Comparison of ENCODE assay signal across 29 cellular contexts in the genomic region with DNA sequence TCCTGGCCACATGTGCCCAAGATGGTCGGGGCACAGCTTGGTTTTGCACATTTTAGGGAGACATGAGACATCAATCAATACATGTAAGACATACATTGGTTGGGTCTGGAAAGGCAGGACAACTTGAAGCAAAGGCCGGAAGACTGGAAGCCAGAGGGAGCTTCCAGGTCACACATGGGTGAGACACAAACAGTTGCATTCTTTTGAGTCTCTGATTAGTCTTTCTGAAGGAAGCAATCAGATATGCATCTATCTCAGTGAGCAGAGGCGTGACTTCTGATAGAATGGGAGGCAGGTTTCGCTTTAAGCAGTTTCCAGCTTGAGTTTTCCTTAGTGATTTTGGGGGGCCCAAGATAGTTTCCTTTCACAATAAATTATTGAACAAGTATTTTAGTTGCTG.
"Had no signal": no experiment of that assay in that cellular context is flagged by ENCODE, and none has a peak within 500 bp of the region (broad histone marks: within the 10 kb centered on the region; RNA-seq: fewer than 3 reads in every experiment).

No MANE protein-coding gene starts in this region.

- H3K36me3 ChIP-seq: esophagus squamous epithelium, prostate gland, right atrium auricular region, stomach, thyroid gland, vagina had no signal

- H3K27me3 Mint-ChIP-seq: naive thymus-derived CD4-positive, alpha-beta T cell had no signal

- H3K27ac Mint-ChIP-seq: memory B cell; naive thymus-derived CD4-positive, alpha-beta T cell; nephron had no signal

- H3K36me3 Mint-ChIP-seq: memory B cell; naive thymus-derived CD4-positive, alpha-beta T cell had no signal

- H3K9me3 ChIP-seq: esophagus squamous epithelium, prostate gland, right atrium auricular region, stomach, thyroid gland, vagina had no signal

- FAIRE-seq: endometrium, keratinocyte had no signal

- H3K4me3 Mint-ChIP-seq: memory B cell; naive thymus-derived CD4-positive, alpha-beta T cell; nephron had no signal

- DNase-seq: dermis blood vessel endothelial cell; effector memory CD4-positive, alpha-beta T cell; erythroblast; esophagus squamous epithelium; foreskin melanocyte; head of caudate nucleus; left ventricle myocardium superior; midbrain; naive thymus-derived CD4-positive, alpha-beta T cell; nucleus accumbens; stimulated activated CD4-positive, alpha-beta T cell treated with anti-CD3 and anti-CD28 coated beads, Interleukin-12 subunit alpha, Interleukin-12 subunit beta, amount 100 ng/mL, for 4 hours; stimulated activated CD4-positive, alpha-beta T cell treated with anti-CD3 and anti-CD28 coated beads, Interleukin-1b, Interleukin-23, amount 100 ng/mL, for 48 hours; stimulated activated CD4-positive, alpha-beta T cell treated with anti-CD3 and anti-CD28 coated beads, Interleukin-4, amount 100 ng/mL, for 1 hour; stimulated activated CD8-positive, alpha-beta memory T cell treated with anti-CD3 and anti-CD28 coated beads, Interleukin-4, amount 100 ng/mL, for 48 hours; stimulated activated naive CD4-positive, alpha-beta T cell treated with Interleukin-2 at 50 U/mL for 16 hours; stomach; thyroid gland; trophoblast cell had no signal

- H3K4me1 ChIP-seq: esophagus squamous epithelium, prostate gland, right atrium auricular region, stomach, thyroid gland, vagina had no signal

- H3K9me3 Mint-ChIP-seq: nephron had no signal

- H3K4me2 ChIP-seq: smooth muscle cell had no signal

- H3K27ac ChIP-seq: coronary artery, esophagus squamous epithelium, prostate gland, right atrium auricular region, stomach, thyroid gland, vagina had no signal

- H3K4me1 Mint-ChIP-seq: memory B cell; naive thymus-derived CD4-positive, alpha-beta T cell had no signal

- H3K4me3 ChIP-seq: coronary artery, esophagus squamous epithelium, lung, prostate gland, right atrium auricular region, smooth muscle cell, stomach, thyroid gland, vagina had no signal

- H3K27me3 ChIP-seq: esophagus squamous epithelium, right atrium auricular region, stomach, thyroid gland, vagina had no signal

- ATAC-seq: left ventricle myocardium superior; naive thymus-derived CD4-positive, alpha-beta T cell; sciatic nerve had no signal
